In the genomic region with DNA sequence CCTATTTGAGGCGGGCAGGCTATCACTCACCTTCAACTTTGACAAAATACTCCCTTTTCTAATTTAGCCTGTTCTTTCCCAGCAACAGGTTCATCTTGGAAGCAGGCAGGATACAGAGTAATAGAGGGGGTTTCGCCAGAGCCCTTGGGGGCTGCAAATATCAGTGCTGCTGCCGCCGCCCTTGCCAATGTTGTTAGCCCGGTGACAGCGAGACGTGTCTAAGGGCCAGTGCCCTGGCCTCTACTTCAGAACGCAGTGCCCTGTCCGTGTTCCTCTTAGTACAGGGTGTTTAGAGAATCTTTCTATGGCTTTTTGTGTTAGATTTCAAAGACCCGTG, we compare ENCODE assay signal across 8 cellular contexts. TPM values are rescaled to one million over a fixed set of nuclear protein-coding genes. Genes with fewer than 3 reads are reported as not detected.
DNase-seq lines count a peak whose midpoint lies in the region; ATAC-seq and TF ChIP-seq lines count a peak whose summit lies in the region.

No MANE protein-coding gene starts in this region.

- H3K4me1 Mint-ChIP-seq in central memory CD8-positive, alpha-beta T cell: peaks cover 53% of the 10 kb centered on the region

- peak overlapping the region; percentile 86 for H3K27ac Mint-ChIP-seq in central memory CD8-positive, alpha-beta T cell (ENCODE audit: low read depth)

- CTCF ChIA-PET in Panc1 (lab: Charles Lee): no interaction called here

- H3K36me3 Mint-ChIP-seq in central memory CD8-positive, alpha-beta T cell (ENCODE audit: insufficient read depth): peaks cover 30% of the 10 kb centered on the region

- H3K4me1 ChIP-seq in Panc1 (ENCODE audit: control insufficient read depth, insufficient read depth, low read length): peaks cover 7% of the 10 kb centered on the region
- H3K4me1 ChIP-seq in tibial artery: peaks cover 11 to 48% (median 28%) of the 10 kb centered on the region in 4 donors

- H3K36me3 ChIP-seq in Panc1 (ENCODE audit: control insufficient read depth, insufficient read depth, low read length) (peaks cover 7% of the 10 kb centered on the region; the same call in 1 of the 2 replicates), tibial artery (peaks cover 6 to 15% (median 13%) of the 10 kb centered on the region in 3 donors)

- intact Hi-C loops in Panc1 (cut with micrococcal nuclease; ENCODE audit: unreplicated experiment): no loop called here
- intact Hi-C loops in tibial artery (cut with DNase I; ENCODE audit: low total_unique reads): no loop called here

- POLR2A ChIA-PET in Panc1 (lab: Charles Lee): interaction anchor here (1.4 kb wide), 1 partner anchor 12 kb away, joined by 5 read pairs; no protein-coding TSS in a partner anchor

- TF ChIP-seq CTCF in GM12864 (IDR thresholded peaks at IDR 0.05; ENCODE audit: low read depth, low read length, missing control alignments): no peak
- TF ChIP-seq CTCF in Panc1 (IDR thresholded peaks at IDR 0.05): no peak
- TF ChIP-seq CTCF in tibial artery (IDR thresholded peaks at IDR 0.05): no peak

- no peaks in the 10 kb centered on the region for H3K9me3 Mint-ChIP-seq in central memory CD8-positive, alpha-beta T cell

- BruUV-seq in Panc1 (replicated peaks; lab: Mats Ljungman, UMichigan): no TSS peak

- ATAC-seq in Panc1 (0 out of 2 replicates have a peak, but pooled peaks have one; percentile 36), GM19463 (IDR thresholded peaks at IDR 0.05; ENCODE audit: unreplicated experiment) (no peak)
- ATAC-seq in central memory CD8-positive, alpha-beta T cell (replicated peaks; ENCODE audit: extremely low read depth, poor library complexity, severe bottlenecking): peak; percentile 0

- no peaks in the 10 kb centered on the region for H3K27me3 ChIP-seq in Panc1 (ENCODE audit: control insufficient read depth, insufficient read depth, low read length)
- no peaks in the 10 kb centered on the region for H3K27me3 ChIP-seq in tibial artery

- no peak for DNase-seq in GM12864 (ENCODE audit: low read depth)
- DNase-seq in Panc1 (ENCODE audit: low read depth, low spot score): no peak
- DNase-seq in central memory CD8-positive, alpha-beta T cell (ENCODE audit: low spot score in 2 of 2): no peak
- DNase-seq in medulla oblongata (ENCODE audit: extremely low spot score): peak; percentile 59
- no peak for DNase-seq in tibial artery
- DNase-seq in iPS-NIHi7 (ENCODE audit: extremely low spot score): no peak
- DNase-seq in D341Med (ENCODE audit: low spot score): no peak

- in situ Hi-C loops in Panc1 (cut with HindIII; ENCODE audit: low pct_unique_long_range_greater_than_20kb, low sequenced_read_pairs): no loop called here

- H3K27ac ChIP-seq in Panc1 (ENCODE audit: low read length) (peak overlapping the region; percentile 85), tibial artery (peak overlapping the region; percentile 85 to 86)

- H3K4me3 ChIP-seq in GM12864 (ENCODE audit: low read depth, low read length) (peak overlapping the region; percentile 81), Panc1 (ENCODE audit: low read depth in 2 of 2, low read length in 2 of 2) (peak overlapping the region; percentile 80 to 83), tibial artery (peak overlapping the region; percentile 80 to 93)

- no peaks in the 10 kb centered on the region for H3K27me3 Mint-ChIP-seq in central memory CD8-positive, alpha-beta T cell

- peak overlapping the region; percentile 90 for H3K4me3 Mint-ChIP-seq in central memory CD8-positive, alpha-beta T cell

- H3K9me3 ChIP-seq in Panc1 (ENCODE audit: control insufficient read depth, insufficient read depth, low read depth, low read length) (no peaks in the 10 kb centered on the region), tibial artery (no peaks in the 10 kb centered on the region)

RNA-seq across cellular contexts. Expression of gene FAM120AOS, which starts 0.7 kb away (rescaled TPM):
- 36.0 TPM for total RNA-seq in Panc1 (2021; ENCODE audit: unreplicated experiment)
- 25.9 TPM for polyA plus RNA-seq in Panc1 (2012; ENCODE audit: insufficient read length)

RNA-seq across cellular contexts. Expression of gene FAM120A, which starts 1.2 kb away (rescaled TPM):
- 70.5 TPM for total RNA-seq in Panc1 (2021; ENCODE audit: unreplicated experiment)
- polyA plus RNA-seq in Panc1 (2012; ENCODE audit: insufficient read length): 61.1 TPM
